Comparison of ENCODE assay signal across 24 cellular contexts in the genomic region with DNA sequence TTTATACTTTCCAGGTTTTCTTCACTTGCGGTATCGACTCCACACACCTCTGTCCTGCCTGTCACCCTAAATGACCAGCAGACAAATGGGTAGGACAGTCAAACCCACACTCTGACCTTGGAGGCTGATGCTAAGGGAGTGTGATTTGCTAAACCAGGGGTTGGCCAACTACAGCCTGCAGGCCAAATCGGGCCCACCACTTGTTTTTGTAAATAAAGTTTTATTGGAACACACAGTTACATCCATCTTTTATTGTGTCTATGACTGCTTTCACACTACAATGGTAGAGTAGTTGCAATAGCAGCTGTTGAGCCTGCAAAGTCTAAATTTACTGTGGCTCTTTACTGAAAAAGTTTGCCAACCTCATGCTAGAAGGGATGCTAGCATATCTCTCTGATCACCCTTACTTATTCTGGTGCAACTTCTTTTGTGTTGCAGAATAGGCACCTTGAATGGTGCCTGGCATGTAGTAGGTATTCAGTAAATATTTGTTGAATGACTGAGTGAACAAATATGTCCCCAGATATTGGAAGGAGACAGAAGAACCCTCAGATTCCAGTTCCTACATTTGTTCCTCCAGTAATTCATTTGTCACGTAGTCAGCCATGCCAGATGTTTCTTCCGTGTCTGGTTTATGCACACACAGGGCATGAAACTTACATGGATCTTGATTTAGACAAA. TPM values are rescaled to one million over a fixed set of nuclear protein-coding genes. Genes with fewer than 3 reads are reported as not detected.
A peak's percentile ranks its signal among the peaks of the same experiment; 100 is the strongest.
DNase-seq lines count a peak whose midpoint lies in the region; ATAC-seq, FAIRE-seq and TF ChIP-seq lines count a peak whose summit lies in the region.
"Had no signal": no experiment of that assay in that cellular context is flagged by ENCODE, and none has a peak within 500 bp of the region (broad histone marks: within the 10 kb centered on the region; RNA-seq: fewer than 3 reads in every experiment).

No MANE protein-coding gene starts in this region.

- H3K27ac ChIP-seq in OCI-LY7 (ENCODE audit: low read depth, low read length, poor library complexity, severe bottlenecking), result no peak overlapping the region
- no peak overlapping the region for H3K27ac ChIP-seq in mammary epithelial cell (ENCODE audit: insufficient read depth, low read depth, low read length)
- no peak overlapping the region for H3K27ac ChIP-seq in brain microvascular endothelial cell
- H3K27ac ChIP-seq: BLaER1 had no signal

- H4K20me1 ChIP-seq in OCI-LY7 (ENCODE audit: insufficient read depth, low read length) (no peaks in the 10 kb centered on the region), mammary epithelial cell (ENCODE audit: insufficient read depth, low read length) (no peaks in the 10 kb centered on the region)

- peaks cover 17% of the 10 kb centered on the region for H3K4me1 Mint-ChIP-seq in stimulated activated memory B cell treated with anti-CD40 and anti-IgM and Interleukin-4, amounts not matched to agents 10 μg/mL and 1 μg/mL and 100 μg/mL, for 72 hours

- in situ Hi-C loops in mammary epithelial cell (cut with MboI; ENCODE audit: low sequenced_read_pairs in 2 of 2) (no loop called here), brain microvascular endothelial cell (cut with HindIII; ENCODE audit: low pct_ligation_motif_present, low sequenced_read_pairs) (no loop called here)

- H3K9me2 ChIP-seq in OCI-LY7 (ENCODE audit: insufficient read depth, low read length), result no peaks in the 10 kb centered on the region

- H2AFZ ChIP-seq in OCI-LY7 (ENCODE audit: low read length), result no peak overlapping the region
- H2AFZ ChIP-seq in mammary epithelial cell (ENCODE audit: low read depth, low read length), result no peak overlapping the region

- no peak overlapping the region for H3K4me3 ChIP-seq in OCI-LY7 (ENCODE audit: low read depth, low read length, poor library complexity, severe bottlenecking)
- no peak overlapping the region for H3K4me3 ChIP-seq in mammary epithelial cell (replicated peaks in 1 of 3; ENCODE audit: insufficient read depth in 1 of 3, low read depth in 2 of 3, low read length in 3 of 3)
- H3K4me3 ChIP-seq in brain microvascular endothelial cell (ENCODE audit: low read depth, low read length), result no peak overlapping the region
- H3K4me3 ChIP-seq: BLaER1 had no signal

- TF ChIP-seq CTCF in OCI-LY7 (conservative IDR thresholded peaks at IDR 0.05; ENCODE audit: low read length), result no peak
- TF ChIP-seq CTCF in mammary epithelial cell (conservative IDR thresholded peaks at IDR 0.05 in 1 of 2, IDR thresholded peaks at IDR 0.05 in 1 of 2; ENCODE audit: extremely low read depth in 1 of 2, insufficient read depth in 1 of 2, low read depth in 1 of 2, low read length in 2 of 2), result no peak
- TF ChIP-seq CTCF in GM10266 (IDR thresholded peaks at IDR 0.05; ENCODE audit: control insufficient read depth, insufficient read depth, low read depth, missing control alignments), result no peak
- no peak for TF ChIP-seq CTCF in brain microvascular endothelial cell (IDR thresholded peaks at IDR 0.05; ENCODE audit: low read depth, low read length, missing control alignments)

- POLR2A ChIA-PET in OCI-LY7 (lab: Charles Lee), result interaction anchor here (0.6 kb wide), 1 partner anchor 9 kb away, joined by 4 read pairs; no protein-coding TSS in a partner anchor

- H3K27ac Mint-ChIP-seq in stimulated activated memory B cell treated with anti-CD40 and anti-IgM and Interleukin-4, amounts not matched to agents 10 μg/mL and 1 μg/mL and 100 μg/mL, for 72 hours, result peak overlapping the region; percentile 54
- H3K27ac Mint-ChIP-seq: CD4-positive, alpha-beta T cell had no signal

- peak; percentile 28 for FAIRE-seq in GM12891 (lab: Jason Lieb, UNC)

- no peak overlapping the region for H3K4me3 Mint-ChIP-seq in stimulated activated memory B cell treated with anti-CD40 and anti-IgM and Interleukin-4, amounts not matched to agents 10 μg/mL and 1 μg/mL and 100 μg/mL, for 72 hours
- H3K4me3 Mint-ChIP-seq: CD4-positive, alpha-beta T cell; IgD-negative memory B cell had no signal

- intact Hi-C loops in OCI-LY7 (cut with micrococcal nuclease; ENCODE audit: unreplicated experiment), result no loop called here
- intact Hi-C loops in mammary epithelial cell (cut with micrococcal nuclease), result no loop called here

- H3K36me3 ChIP-seq in OCI-LY7 (ENCODE audit: insufficient read depth, low read length) (peaks cover 97% of the 10 kb centered on the region), mammary epithelial cell (ENCODE audit: insufficient read depth, low read length) (peaks cover 41% of the 10 kb centered on the region), brain microvascular endothelial cell (replicated peaks) (peaks cover 67% of the 10 kb centered on the region)

- no peak for ATAC-seq in stimulated activated memory B cell treated with anti-CD40 and anti-IgM and Interleukin-4, amounts not matched to agents 10 μg/mL and 1 μg/mL and 100 μg/mL, for 72 hours
- ATAC-seq: SK-N-SH treated with all-trans-retinoic acid at 6 μM for 48 hours had no signal

- H3K27me3 Mint-ChIP-seq in stimulated activated memory B cell treated with anti-CD40 and anti-IgM and Interleukin-4, amounts not matched to agents 10 μg/mL and 1 μg/mL and 100 μg/mL, for 72 hours, result no peaks in the 10 kb centered on the region
- H3K27me3 Mint-ChIP-seq: CD4-positive, alpha-beta T cell; IgD-negative memory B cell had no signal

- dilution Hi-C loops in mammary epithelial cell (cut with HindIII; ENCODE audit: low sequenced_read_pairs), result no loop called here

- CTCF ChIA-PET in OCI-LY7 (lab: Charles Lee; ENCODE audit: unreplicated experiment) (no interaction called here), mammary epithelial cell (lab: Charles Lee; ENCODE audit: low non-redundant PET) (no interaction called here)

- H3K9me3 ChIP-seq in OCI-LY7 (ENCODE audit: low read length) (no peaks in the 10 kb centered on the region), mammary epithelial cell (replicated peaks; ENCODE audit: insufficient read depth, low read length) (no peaks in the 10 kb centered on the region)
- H3K9me3 ChIP-seq: BLaER1 had no signal

- no peaks in the 10 kb centered on the region for H3K27me3 ChIP-seq in mammary epithelial cell (ENCODE audit: insufficient read depth, low read length)
- H3K27me3 ChIP-seq in brain microvascular endothelial cell (replicated peaks), result no peaks in the 10 kb centered on the region
- H3K27me3 ChIP-seq: BLaER1 had no signal

- H3K4me1 ChIP-seq in OCI-LY7 (ENCODE audit: insufficient read depth, low read length, poor library complexity, severe bottlenecking), result no peaks in the 10 kb centered on the region
- H3K4me1 ChIP-seq in mammary epithelial cell (ENCODE audit: insufficient read depth, low read length), result no peaks in the 10 kb centered on the region
- H3K4me1 ChIP-seq: BLaER1 had no signal

- BruUV-seq in OCI-LY7 (replicated peaks; lab: Mats Ljungman, UMichigan), result TSS peak; percentile 34
- TSS peak; percentile 4 for BruUV-seq in mammary epithelial cell (replicated peaks; lab: Mats Ljungman, UMichigan)

- no peaks in the 10 kb centered on the region for H3K9me3 Mint-ChIP-seq in stimulated activated memory B cell treated with anti-CD40 and anti-IgM and Interleukin-4, amounts not matched to agents 10 μg/mL and 1 μg/mL and 100 μg/mL, for 72 hours
- H3K9me3 Mint-ChIP-seq: CD4-positive, alpha-beta T cell; IgD-negative memory B cell had no signal

- H3K79me2 ChIP-seq in OCI-LY7 (ENCODE audit: insufficient read depth, low read depth, low read length), result peaks cover 28% of the 10 kb centered on the region; the same call in 1 of the 2 replicates
- H3K79me2 ChIP-seq in mammary epithelial cell (ENCODE audit: insufficient read depth, low read length), result peaks cover 62% of the 10 kb centered on the region

- H3K36me3 Mint-ChIP-seq in stimulated activated memory B cell treated with anti-CD40 and anti-IgM and Interleukin-4, amounts not matched to agents 10 μg/mL and 1 μg/mL and 100 μg/mL, for 72 hours, result peaks cover 47% of the 10 kb centered on the region

- DNase-seq in GM12891 (ENCODE audit: insufficient read length, low spot score) (no peak), OCI-LY7 (ENCODE audit: low spot score) (no peak), mammary epithelial cell (no peak), GM10266 (ENCODE audit: extremely low spot score) (no peak), brain microvascular endothelial cell (no peak)
- DNase-seq in stimulated activated naive CD4-positive, alpha-beta T cell (lab: John Stamatoyannopoulos, UW), result no peak
- DNase-seq: ACHN; CD4-positive, alpha-beta T cell; COR-L47; DMS 273 treated with DMSO at 0.1 percent for 48 hours; DMS79 treated with DMSO at 0.1 percent for 48 hours; GOT3; HCEC 1CT; Karpas-422; NCI-H1694; NCI-H2081; NCI-H2171; NCI-H345; NCI-H524 treated with DMSO at 0.1 percent for 48 hours; RPMI8226 had no signal

- no peak overlapping the region for H3K9ac ChIP-seq in mammary epithelial cell (ENCODE audit: insufficient read depth, low read length)
- H3K9ac ChIP-seq: BLaER1 had no signal

- H3K4me2 ChIP-seq in OCI-LY7 (ENCODE audit: low read length) (no peak overlapping the region), mammary epithelial cell (ENCODE audit: insufficient read depth, low read depth, low read length) (no peak overlapping the region)
- H3K4me2 ChIP-seq: BLaER1 had no signal

- WGBS in mammary epithelial cell (ENCODE audit: low coverage, missing lambda C conversion rate), result 100% methylated on average over 5 of the region's 5 CpGs

- no peak for TF ChIP-seq POLR2A in GM12891 (IDR thresholded peaks at IDR 0.05; ENCODE audit: low read depth, low read length)

TF ChIP-seq in GM12891, 5 proteins besides CTCF, POLR2A, EP300 and RAD21:
- TF ChIP-seq POLR2AphosphoS5 (IDR thresholded peaks at IDR 0.05; ENCODE audit: low read depth, low read length) (no peak), PAX5 (IDR thresholded peaks at IDR 0.05; ENCODE audit: insufficient read depth, low read length, severe bottlenecking) (no peak), POU2F2 (IDR thresholded peaks at IDR 0.05; ENCODE audit: low read depth, low read length) (no peak), SPI1 (IDR thresholded peaks at IDR 0.05; ENCODE audit: low read depth, low read length) (no peak), TAF1 (IDR thresholded peaks at IDR 0.05; ENCODE audit: low read depth, low read length) (no peak)

RNA-seq across cellular contexts. Expression of gene IFNGR2, which starts 18.6 kb away (rescaled TPM):
- polyA plus RNA-seq in GM12891 (2012; ENCODE audit: low read depth, missing spikeins), result 46.4 TPM
- 61.0 and 86.9 TPM in 2 replicates for total RNA-seq in OCI-LY7 (2014; rRNA removed; shearing (Covaris generic))
- 70.2 and 83.5 TPM in 2 replicates for total RNA-seq in OCI-LY7 (2022)
- 100 to 1,000 TPM in 1 of 2 donors, 10 to 100 TPM in 1; 63.3 to 104 TPM for total RNA-seq in mammary epithelial cell
- polyA plus RNA-seq in mammary epithelial cell, result 93.1 TPM
- 92.8 TPM for polyA minus RNA-seq in mammary epithelial cell

RNA-seq across cellular contexts. Expression of gene TMEM50B, which starts 57.9 kb away (rescaled TPM):
- 9.7 TPM for polyA plus RNA-seq in GM12891 (2012; ENCODE audit: low read depth, missing spikeins)
- 18.9 and 30.3 TPM in 2 replicates for total RNA-seq in OCI-LY7 (2014; rRNA removed; shearing (Covaris generic))
- total RNA-seq in OCI-LY7 (2022) (24.4 and 25.0 TPM in 2 replicates), mammary epithelial cell (10 to 100 TPM; 21.5 to 21.7 TPM)
- polyA plus RNA-seq in mammary epithelial cell, result 14.6 TPM
- 5.4 TPM for polyA minus RNA-seq in mammary epithelial cell
